ENCODE assay signal across 17 cellular contexts in the genomic region with DNA sequence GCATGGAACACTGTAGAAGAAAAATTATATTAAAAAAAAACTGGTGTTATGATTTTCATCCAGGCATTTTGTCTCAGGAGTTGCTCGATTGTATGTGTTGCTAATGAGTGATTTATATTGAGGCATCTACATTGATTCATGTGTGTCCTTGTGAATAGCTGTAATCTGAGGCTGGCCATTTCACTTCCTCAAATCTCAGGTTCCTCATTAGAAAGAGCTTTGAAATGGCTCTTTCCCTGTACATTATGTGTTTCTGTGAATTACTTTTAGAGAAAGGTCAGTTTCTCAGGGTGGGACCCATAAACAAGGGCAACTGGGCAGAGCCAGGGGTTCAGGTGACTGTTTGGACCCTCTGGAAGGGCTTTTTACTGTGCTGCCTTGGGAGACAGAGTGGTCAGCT. TPM values are rescaled to one million over a fixed set of nuclear protein-coding genes. Genes with fewer than 3 reads are reported as not detected.
DNase-seq lines count a peak whose midpoint lies in the region; ATAC-seq and TF ChIP-seq lines count a peak whose summit lies in the region.
"Had no signal": no experiment of that assay in that cellular context is flagged by ENCODE, and none has a peak within 500 bp of the region (broad histone marks: within the 10 kb centered on the region; RNA-seq: fewer than 3 reads in every experiment).

No MANE protein-coding gene starts in this region.

- H3K9me3 ChIP-seq in neutrophil, result no peaks in the 10 kb centered on the region

- H3K27me3 ChIP-seq in neutrophil, result peaks cover 5% of the 10 kb centered on the region

- no peaks in the 10 kb centered on the region for H3K27me3 Mint-ChIP-seq in T-helper 1 cell treated with Interleukin-12 subunit alpha and Interleukin-12 subunit beta and Interleukin-4 antibody, amounts not matched to agents 30 μg/mL and 1 μg/mL, for 36 hours (ENCODE audit: low read depth)
- H3K27me3 Mint-ChIP-seq in activated B cell treated with CpG ODN at 0.5 μM for 24 hours, result no peaks in the 10 kb centered on the region

- CTCF ChIA-PET in activated B cell treated with CpG ODN at 0.5 μM for 24 hours (lab: Charles Lee), result interaction anchor here (0.9 to 3.0 kb wide), 2 partner anchors 85 to 117 kb away, joined by 5 to 8 read pairs; no protein-coding TSS in a partner anchor

- H3K36me3 Mint-ChIP-seq in T-helper 1 cell treated with Interleukin-12 subunit alpha and Interleukin-12 subunit beta and Interleukin-4 antibody, amounts not matched to agents 30 μg/mL and 1 μg/mL, for 36 hours (ENCODE audit: low read depth), result peaks cover 45% of the 10 kb centered on the region
- H3K36me3 Mint-ChIP-seq in activated B cell treated with CpG ODN at 0.5 μM for 24 hours (ENCODE audit: low read depth), result no peaks in the 10 kb centered on the region

- peak overlapping the region; percentile 52 for H3K27ac Mint-ChIP-seq in T-helper 1 cell treated with Interleukin-12 subunit alpha and Interleukin-12 subunit beta and Interleukin-4 antibody, amounts not matched to agents 30 μg/mL and 1 μg/mL, for 36 hours
- peak overlapping the region; percentile 37 for H3K27ac Mint-ChIP-seq in activated B cell treated with CpG ODN at 0.5 μM for 24 hours

- TF ChIP-seq CTCF in activated B cell treated with CpG ODN at 0.5 μM for 24 hours (IDR thresholded peaks at IDR 0.05) (no peak), neutrophil (IDR thresholded peaks at IDR 0.05) (no peak)

- H3K4me1 ChIP-seq in neutrophil (ENCODE audit: control insufficient read depth in 1 of 2, insufficient read depth in 1 of 2, low read depth in 1 of 2, low read length in 1 of 2), result peaks cover 52 to 58% of the 10 kb centered on the region in 2 experiments

- peak overlapping the region; percentile 87 for H3K27ac ChIP-seq in neutrophil
- H3K27ac ChIP-seq: cardiac muscle cell had no signal

- intact Hi-C loops in activated B cell treated with CpG ODN at 0.5 μM for 24 hours (cut with micrococcal nuclease) (loop anchor here (1.0 to 10.0 kb wide), 3 partner anchors 85 to 473 kb away; no protein-coding TSS in a partner anchor), posterior vena cava (cut with DNase I) (no loop called here)

- H3K4me3 Mint-ChIP-seq in T-helper 1 cell treated with Interleukin-12 subunit alpha and Interleukin-12 subunit beta and Interleukin-4 antibody, amounts not matched to agents 30 μg/mL and 1 μg/mL, for 36 hours, result peak overlapping the region; percentile 98
- peak overlapping the region; percentile 12 for H3K4me3 Mint-ChIP-seq in activated B cell treated with CpG ODN at 0.5 μM for 24 hours

- peaks cover 55% of the 10 kb centered on the region for H3K4me1 Mint-ChIP-seq in T-helper 1 cell treated with Interleukin-12 subunit alpha and Interleukin-12 subunit beta and Interleukin-4 antibody, amounts not matched to agents 30 μg/mL and 1 μg/mL, for 36 hours (ENCODE audit: low read depth)
- H3K4me1 Mint-ChIP-seq in activated B cell treated with CpG ODN at 0.5 μM for 24 hours, result peaks cover 25% of the 10 kb centered on the region

- ATAC-seq in HG03060 (IDR thresholded peaks at IDR 0.05; ENCODE audit: low read depth, unreplicated experiment) (peak; percentile 32), activated B cell treated with CpG ODN at 0.5 μM for 24 hours (ENCODE audit: low read depth) (no peak)
- ATAC-seq: esophagus mucosa had no signal

- peaks cover 3% of the 10 kb centered on the region for H3K9me3 Mint-ChIP-seq in T-helper 1 cell treated with Interleukin-12 subunit alpha and Interleukin-12 subunit beta and Interleukin-4 antibody, amounts not matched to agents 30 μg/mL and 1 μg/mL, for 36 hours
- H3K9me3 Mint-ChIP-seq in activated B cell treated with CpG ODN at 0.5 μM for 24 hours, result no peaks in the 10 kb centered on the region

- H3K36me3 ChIP-seq in neutrophil, result no peaks in the 10 kb centered on the region
- H3K36me3 ChIP-seq: cardiac muscle cell had no signal

- POLR2A ChIA-PET in activated B cell treated with CpG ODN at 0.5 μM for 24 hours (lab: Charles Lee), result no interaction called here

- no peak for DNase-seq in T-helper 1 cell
- DNase-seq in activated B cell treated with CpG ODN at 0.5 μM for 24 hours, result no peak
- DNase-seq in NCI-H2081 (lab: John Stamatoyannopoulos, UW), result no peak
- DNase-seq in NCI-H1092 (lab: John Stamatoyannopoulos, UW), result no peak
- DNase-seq in posterior vena cava (ENCODE audit: low spot score), result no peak
- DNase-seq: 8988T, DMS153, NCI-H2227 treated with DMSO at 0.1 percent for 48 hours had no signal

- H3K4me3 ChIP-seq in neutrophil (ENCODE audit: low read depth in 1 of 2, low read length in 1 of 2), result peak overlapping the region; percentile 93 to 94
- H3K4me3 ChIP-seq: cardiac muscle cell had no signal

RNA-seq across cellular contexts. Expression of a gene that starts 2.4 kb away (rescaled TPM):
- total RNA-seq in activated B cell treated with CpG ODN at 0.5 μM for 24 hours (1.7 and 2.2 TPM in 2 replicates), posterior vena cava (1 to 10 TPM; 5.1 to 7.4 TPM)
- total RNA-seq: LHCN-M2, myocyte had no signal

RNA-seq across cellular contexts. Expression of a gene that starts 46.6 kb away (rescaled TPM):
- total RNA-seq in activated B cell treated with CpG ODN at 0.5 μM for 24 hours (not detected in 2 replicates), posterior vena cava (10 to 100 TPM; 15.8 to 16.2 TPM)
- total RNA-seq: cardiac muscle cell, H4, LHCN-M2, myocyte, SK-MEL-5 had no signal

Comparison
In these comparisons a context has a peak if more than half of its experiments do, and no peak if none do; other contexts are left out.
1. RNA of a gene that starts 46.6 kb away (total RNA-seq): 15.8 to 16.2 TPM in posterior vena cava; not detected in activated B cell treated with CpG ODN at 0.5 μM for 24 hours; every median in the first group is over 10 times any median in the second.